ENCODE assay signal across 33 cellular contexts in the genomic region with DNA sequence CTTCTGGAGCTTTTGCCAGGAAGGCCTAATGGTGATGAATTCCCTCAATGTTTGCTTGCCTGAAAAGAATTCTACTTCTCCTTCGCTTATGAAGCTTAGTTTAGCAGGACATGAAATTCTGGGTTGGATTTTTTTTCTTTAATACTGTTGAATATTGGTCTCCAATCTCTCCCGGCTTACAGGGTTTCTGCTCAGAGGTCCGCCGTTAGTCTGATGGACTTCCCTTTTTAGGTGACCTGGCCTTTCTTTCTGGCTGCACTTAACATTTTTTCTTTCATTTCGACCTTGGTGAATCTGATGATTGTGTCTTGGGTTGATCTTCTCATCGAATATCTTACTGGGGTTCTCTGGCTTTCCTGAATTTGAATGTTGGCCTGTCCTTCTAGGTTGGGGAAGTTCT. TPM values are rescaled to one million over a fixed set of nuclear protein-coding genes. Genes with fewer than 3 reads are reported as not detected.
"Had no signal": no experiment of that assay in that cellular context is flagged by ENCODE, and none has a peak within 500 bp of the region (broad histone marks: within the 10 kb centered on the region; RNA-seq: fewer than 3 reads in every experiment).

No MANE protein-coding gene starts in this region.

- H3K27me3 ChIP-seq: stomach, suprapubic skin, testis, thyroid gland, tibial artery, tibial nerve, transverse colon, upper lobe of left lung, upper lobe of right lung, uterus, vagina had no signal

- FAIRE-seq: urothelium cell line had no signal

- H3K4me3 ChIP-seq: stomach, suprapubic skin, testis, thoracic aorta, thyroid gland, tibial artery, tibial nerve, transverse colon, upper lobe of left lung, upper lobe of right lung, uterus, vagina had no signal

- H3K27ac ChIP-seq: stomach, suprapubic skin, testis, thoracic aorta, thyroid gland, tibial artery, tibial nerve, transverse colon, upper lobe of left lung, upper lobe of right lung, uterus, vagina had no signal

- H3K27me3 Mint-ChIP-seq: stimulated activated naive CD8-positive, alpha-beta T cell treated with anti-CD3 and anti-CD28 coated beads, Interleukin-15, amount 100 ng/mL, for 72 hours; type B pancreatic cell had no signal

- H3K4me1 ChIP-seq: stomach, suprapubic skin, testis, thyroid gland, tibial artery, tibial nerve, transverse colon, upper lobe of left lung, upper lobe of right lung, uterus, vagina had no signal

- H3K4me3 Mint-ChIP-seq: stimulated activated effector memory CD8-positive, alpha-beta T cell treated with anti-CD3 and anti-CD28 coated beads, Interleukin-12 subunit alpha, Interleukin-12 subunit beta, amount 100 ng/mL, for 72 hours; stimulated activated memory B cell treated with anti-CD40 and anti-IgM and Interleukin-4, amounts not matched to agents 10 μg/mL and 1 μg/mL and 100 μg/mL, for 72 hours; stimulated activated naive B cell treated with anti-CD40 and anti-IgM and Interleukin-4, amounts not matched to agents 10 μg/mL and 1 μg/mL and 100 μg/mL, for 72 hours; stimulated activated naive CD8-positive, alpha-beta T cell treated with anti-CD3 and anti-CD28 coated beads, Interleukin-15, amount 100 ng/mL, for 72 hours; stimulated activated naive CD8-positive, alpha-beta T cell treated with anti-CD3 and anti-CD28 coated beads, Interleukin-15, Interleukin-2, amounts not matched to agents 100 ng/mL and 50 ng/mL, for 24 hours; type B pancreatic cell had no signal

- DNase-seq: stimulated activated CD4-positive, alpha-beta T cell treated with anti-CD3 and anti-CD28 coated beads, Interleukin-2, amount 100 ng/mL, for 48 hours; stimulated activated CD4-positive, alpha-beta T cell treated with anti-CD3 and anti-CD28 coated beads, Interleukin-4, amount 100 ng/mL, for 1 hour; stimulated activated CD4-positive, alpha-beta T cell treated with anti-CD3 and anti-CD28 coated beads, Interleukin-4, amount 100 ng/mL, for 24 hours; stimulated activated CD4-positive, alpha-beta T cell treated with anti-CD3 and anti-CD28 coated beads, Interleukin-4, amount 100 ng/mL, for 4 hours; stimulated activated CD8-positive, alpha-beta memory T cell treated with anti-CD3 and anti-CD28 coated beads, Interleukin-4, amount 100 ng/mL, for 48 hours; stimulated activated naive B cell treated with anti-CD40 and anti-IgM and Interleukin-4, amounts not matched to agents 10 μg/mL and 1 μg/mL and 100 μg/mL, for 72 hours; stimulated activated naive CD4-positive, alpha-beta T cell; stimulated activated naive CD4-positive, alpha-beta T cell treated with Interleukin-2 at 50 U/mL for 16 hours; stimulated activated naive CD8-positive, alpha-beta T cell treated with anti-CD3 and anti-CD28 coated beads, Interleukin-15, amount 100 ng/mL, for 72 hours; stimulated activated naive CD8-positive, alpha-beta T cell treated with anti-CD3 and anti-CD28 coated beads, Interleukin-15, Interleukin-2, amounts not matched to agents 100 U/mL and 50 U/mL, for 24 hours; stomach; substantia nigra; testis; thyroid gland; tibial artery; transverse colon; trophoblast cell; upper lobe of left lung; upper lobe of right lung; uterus had no signal

- ATAC-seq: stimulated activated effector memory CD8-positive, alpha-beta T cell treated with anti-CD3 and anti-CD28 coated beads, Interleukin-12 subunit alpha, Interleukin-12 subunit beta, amount 100 ng/mL, for 72 hours; stimulated activated memory B cell treated with anti-CD40 and anti-IgM and Interleukin-4, amounts not matched to agents 10 μg/mL and 1 μg/mL and 100 μg/mL, for 72 hours; stimulated activated naive B cell treated with anti-CD40 and anti-IgM and Interleukin-4, amounts not matched to agents 10 μg/mL and 1 μg/mL and 100 μg/mL, for 72 hours; stimulated activated naive CD8-positive, alpha-beta T cell treated with anti-CD3 and anti-CD28 coated beads, Interleukin-15, amount 100 ng/mL, for 72 hours; stimulated activated naive CD8-positive, alpha-beta T cell treated with anti-CD3 and anti-CD28 coated beads, Interleukin-15, Interleukin-2, amounts not matched to agents 100 U/mL and 50 U/mL, for 24 hours; upper lobe of right lung had no signal

- H3K36me3 Mint-ChIP-seq: stimulated activated memory B cell treated with anti-CD40 and anti-IgM and Interleukin-4, amounts not matched to agents 10 μg/mL and 1 μg/mL and 100 μg/mL, for 72 hours; type B pancreatic cell had no signal

- H3K36me3 ChIP-seq: stomach, suprapubic skin, thoracic aorta, thyroid gland, tibial artery, tibial nerve, transverse colon, upper lobe of left lung, upper lobe of right lung, vagina had no signal

- H3K9me3 ChIP-seq: suprapubic skin, testis, thyroid gland, transverse colon, upper lobe of right lung, vagina had no signal

- H3K4me1 Mint-ChIP-seq: stimulated activated effector memory CD8-positive, alpha-beta T cell treated with anti-CD3 and anti-CD28 coated beads, Interleukin-12 subunit alpha, Interleukin-12 subunit beta, amount 100 ng/mL, for 72 hours; stimulated activated memory B cell treated with anti-CD40 and anti-IgM and Interleukin-4, amounts not matched to agents 10 μg/mL and 1 μg/mL and 100 μg/mL, for 72 hours; stimulated activated naive B cell treated with anti-CD40 and anti-IgM and Interleukin-4, amounts not matched to agents 10 μg/mL and 1 μg/mL and 100 μg/mL, for 72 hours; stimulated activated naive CD8-positive, alpha-beta T cell treated with anti-CD3 and anti-CD28 coated beads, Interleukin-15, amount 100 ng/mL, for 72 hours had no signal

- H3K27ac Mint-ChIP-seq: stimulated activated effector memory CD8-positive, alpha-beta T cell treated with anti-CD3 and anti-CD28 coated beads, Interleukin-12 subunit alpha, Interleukin-12 subunit beta, amount 100 ng/mL, for 72 hours; stimulated activated memory B cell treated with anti-CD40 and anti-IgM and Interleukin-4, amounts not matched to agents 10 μg/mL and 1 μg/mL and 100 μg/mL, for 72 hours; stimulated activated naive B cell treated with anti-CD40 and anti-IgM and Interleukin-4, amounts not matched to agents 10 μg/mL and 1 μg/mL and 100 μg/mL, for 72 hours; stimulated activated naive CD8-positive, alpha-beta T cell treated with anti-CD3 and anti-CD28 coated beads, Interleukin-15, amount 100 ng/mL, for 72 hours; stimulated activated naive CD8-positive, alpha-beta T cell treated with anti-CD3 and anti-CD28 coated beads, Interleukin-15, Interleukin-2, amounts not matched to agents 100 ng/mL and 50 ng/mL, for 24 hours; type B pancreatic cell had no signal

RNA-seq across cellular contexts. Expression of a gene that starts 17.2 kb away (rescaled TPM):
- total RNA-seq: subcutaneous adipose tissue, suprapubic skin, temporal lobe, thoracic aorta, thyroid gland, tibial nerve, transverse colon, upper lobe of right lung, ureter, urinary bladder, uterus had no signal
- polyA plus RNA-seq: urinary bladder had no signal
